ENCODE assay signal across 20 cellular contexts in genomic region chr3:143510601-143511000, GRCh38.
"Had no signal": no experiment of that assay in that cellular context is flagged by ENCODE, and none has a peak within 500 bp of the region (broad histone marks: within the 10 kb centered on the region; RNA-seq: fewer than 3 reads in every experiment).

No MANE protein-coding gene starts in this region.

- H3K27me3 ChIP-seq: MG63 had no signal

- H3K36me3 ChIP-seq: MG63 had no signal

- H3K9ac ChIP-seq: SK-N-SH had no signal

- H3K4me2 ChIP-seq: SK-N-SH had no signal

- DNase-seq: KBM-7; MG63; NCI-H1092; NCI-H1105 treated with DMSO at 0.1 percent for 48 hours; NCI-H1417 treated with DMSO at 0.1 percent for 48 hours; NCI-H146; NCI-H1694 treated with DMSO at 0.1 percent for 48 hours; NCI-H1930; NCI-H2081; NCI-H2107; NCI-H2227 treated with DMSO at 0.1 percent for 48 hours; NCI-H524; NCI-H69; NCI-H774; NK-92 treated with Interleukin-12 subunit alpha and Interleukin-12 subunit beta, amount 100 ng/mL, for 24 hours; PC-3; SHP77; SK-N-SH had no signal

- ATAC-seq: Panc1, PC-3 had no signal

- H3K27ac ChIP-seq: RWPE1 had no signal

- H3K9me3 ChIP-seq: MG63, SK-N-SH had no signal

- H3K4me3 ChIP-seq: MG63 had no signal
